Comparison of ENCODE assay signal across 8 cellular contexts in the genomic region with DNA sequence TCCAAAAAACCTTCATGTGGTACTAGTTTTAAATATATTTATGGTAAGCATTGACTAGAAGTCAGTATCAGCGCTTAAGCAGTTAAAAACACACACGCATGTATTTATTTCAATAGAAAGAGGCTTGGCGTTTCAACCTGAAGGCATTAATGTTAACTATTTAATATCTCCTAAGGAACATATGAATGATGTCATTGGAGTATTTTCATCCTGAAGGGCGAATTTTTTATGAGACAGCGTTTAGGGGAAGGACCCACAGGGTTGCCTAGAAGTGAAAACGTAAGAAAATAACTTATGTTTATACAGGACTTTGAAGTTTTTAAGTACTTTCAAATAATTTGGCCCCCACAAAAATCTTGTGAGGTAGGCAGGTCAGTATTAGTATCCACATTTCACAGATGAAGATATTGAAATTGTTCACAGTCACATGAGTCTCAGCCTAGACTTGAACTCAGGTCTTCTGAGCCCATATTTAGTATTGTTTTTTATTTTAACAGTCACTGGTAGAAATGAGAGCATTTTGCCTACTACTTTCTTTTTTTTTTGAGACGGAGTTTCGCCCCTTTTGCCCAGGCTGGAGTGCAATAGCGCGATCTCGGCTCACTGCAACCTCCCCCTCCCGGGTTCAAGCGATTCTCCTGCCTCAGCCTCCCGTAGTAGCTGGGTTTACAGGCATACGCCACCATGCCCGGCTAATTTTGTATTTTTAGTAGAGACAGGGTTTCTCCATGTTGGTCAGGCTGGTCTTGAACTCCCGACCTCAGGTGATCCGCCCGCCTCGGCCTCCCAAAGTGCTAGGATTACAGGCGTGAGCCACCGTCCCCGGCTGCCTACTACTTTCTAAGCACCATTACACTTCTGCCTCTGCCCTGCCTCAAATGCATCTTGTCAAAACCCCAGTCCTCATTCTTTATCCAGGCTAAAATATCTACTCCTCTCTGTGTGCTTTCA. TPM values are rescaled to one million over a fixed set of nuclear protein-coding genes. Genes with fewer than 3 reads are reported as not detected.
DNase-seq lines count a peak whose midpoint lies in the region; ATAC-seq and TF ChIP-seq lines count a peak whose summit lies in the region.

No MANE protein-coding gene starts in this region.

- DNase-seq in GM12864 (ENCODE audit: low read depth) (no peak), RKO (ENCODE audit: low spot score) (peak; percentile 71), esophagus squamous epithelium (lab: John Stamatoyannopoulos, UW) (no peak), psoas muscle (no peak), GM19238 (ENCODE audit: insufficient read length, low spot score) (no peak), KG1 (lab: John Stamatoyannopoulos, UW) (no peak)

- H3K4me3 ChIP-seq in GM12864 (ENCODE audit: low read depth, low read length) (peak overlapping the region; percentile 100), esophagus squamous epithelium (peak overlapping the region; percentile 80 to 99 (median 98)), psoas muscle (peak overlapping the region; percentile 97)

- H3K36me3 ChIP-seq in esophagus squamous epithelium (no peaks in the 10 kb centered on the region), psoas muscle (ENCODE audit: insufficient read depth in 1 of 2, low read depth in 1 of 2) (no peaks in the 10 kb centered on the region)

- ATAC-seq in psoas muscle: no peak
- ATAC-seq in GM21576 (IDR thresholded peaks at IDR 0.05; ENCODE audit: unreplicated experiment): no peak
- no peak for ATAC-seq in GM21515 (IDR thresholded peaks at IDR 0.05; ENCODE audit: unreplicated experiment)

- no peak for TF ChIP-seq CTCF in GM12864 (IDR thresholded peaks at IDR 0.05; ENCODE audit: low read depth, low read length, missing control alignments)
- TF ChIP-seq CTCF in esophagus squamous epithelium (IDR thresholded peaks at IDR 0.05): no peak
- TF ChIP-seq CTCF in psoas muscle (IDR thresholded peaks at IDR 0.05): no peak

- H3K27me3 ChIP-seq in esophagus squamous epithelium (no peaks in the 10 kb centered on the region), psoas muscle (ENCODE audit: insufficient read depth in 3 of 3, low read length in 2 of 3) (no peaks in the 10 kb centered on the region)

- no peak for TF ChIP-seq POLR2A in esophagus squamous epithelium (IDR thresholded peaks at IDR 0.05)

- H3K9me3 ChIP-seq in esophagus squamous epithelium (no peaks in the 10 kb centered on the region), psoas muscle (no peaks in the 10 kb centered on the region)

- WGBS in esophagus squamous epithelium, 2 donors: 26 to 45% methylated on average over 18 to 22 of the region's 23 CpGs
- 51 to 56% (median 51%) methylated on average over 19 to 23 of the region's 23 CpGs for WGBS in psoas muscle, 3 donors

- H3K4me1 ChIP-seq in esophagus squamous epithelium: peaks cover 12 to 64% (median 12%) of the 10 kb centered on the region in 3 donors
- peaks cover 31% of the 10 kb centered on the region for H3K4me1 ChIP-seq in psoas muscle

- intact Hi-C loops in esophagus squamous epithelium (cut with DNase I): no loop called here
- intact Hi-C loops in psoas muscle (cut with DNase I): loop anchor here (5.0 kb wide), 2 partner anchors 76 to 154 kb away; a partner anchor contains a TSS

- H3K27ac ChIP-seq in esophagus squamous epithelium (peak overlapping the region; percentile 95 to 100 (median 99)), psoas muscle (peak overlapping the region; percentile 95)

RNA-seq across cellular contexts. Expression of a gene that starts 1.8 kb away (rescaled TPM):
- total RNA-seq in esophagus squamous epithelium (100 to 1,000 TPM in 1 of 4 donors, 10 to 100 TPM in 3; 68.1 to 120 (median 80.4) TPM), psoas muscle (10 to 100 TPM; 36.6 to 48.6 (median 41.0) TPM)
- 10 to 100 TPM; 15.5 to 35.7 (median 22.6) TPM for polyA plus RNA-seq in psoas muscle

RNA-seq across cellular contexts. Expression of a gene that starts 50.7 kb away (rescaled TPM):
- total RNA-seq in esophagus squamous epithelium (10 to 100 TPM; 20.4 to 52.8 (median 32.5) TPM), psoas muscle (10 to 100 TPM; 15.4 to 22.7 (median 18.8) TPM)
- polyA plus RNA-seq in psoas muscle: 10 to 100 TPM; 15.3 to 19.8 (median 15.9) TPM
